20 cellular contexts compared by ENCODE assay signal in the genomic region with DNA sequence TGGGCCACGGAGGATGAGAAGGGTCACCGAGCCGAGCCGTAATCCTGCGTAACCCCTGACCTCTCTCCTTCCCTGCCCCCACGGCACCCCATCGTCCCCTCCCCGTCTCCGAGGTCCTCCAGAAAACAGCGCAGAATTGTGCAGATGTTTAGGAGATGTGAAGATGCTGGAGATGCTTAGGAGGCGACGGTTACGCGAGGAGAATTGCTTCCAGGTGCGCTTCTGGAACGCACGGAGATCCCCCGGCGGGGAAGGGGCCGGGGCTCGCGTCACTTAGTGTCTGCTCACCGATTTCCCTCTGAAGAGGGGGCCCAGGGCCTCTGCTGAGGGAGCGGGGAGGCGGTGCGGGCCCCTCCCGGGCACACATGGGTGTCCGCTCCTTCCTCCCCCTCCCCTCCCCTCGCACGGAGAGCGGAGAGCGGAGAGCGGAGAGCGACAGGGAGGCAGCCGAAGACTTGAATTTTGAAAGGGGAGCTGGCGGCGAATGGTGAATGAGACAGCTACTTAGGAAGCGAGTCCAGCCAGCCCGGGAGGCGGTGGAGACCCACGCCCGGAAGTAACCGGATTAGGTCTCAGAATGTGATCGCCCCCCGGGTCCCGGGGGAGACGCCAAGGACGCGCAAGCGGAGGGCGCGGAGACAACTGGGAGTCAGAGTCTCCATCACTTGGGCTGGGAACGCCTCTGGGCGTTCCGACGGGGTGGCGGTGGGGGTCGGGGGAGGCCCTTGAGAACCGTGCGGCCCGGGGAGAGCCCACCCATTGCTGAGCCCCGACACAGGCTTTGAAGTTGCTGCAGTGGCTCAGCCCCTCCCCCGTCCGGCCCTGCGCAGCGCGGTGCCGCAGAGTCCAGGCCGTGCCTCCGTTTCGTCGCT. TPM values are rescaled to one million over a fixed set of nuclear protein-coding genes. Genes with fewer than 3 reads are reported as not detected.
DNase-seq lines count a peak whose midpoint lies in the region; ATAC-seq and TF ChIP-seq lines count a peak whose summit lies in the region.
"Had no signal": no experiment of that assay in that cellular context is flagged by ENCODE, and none has a peak within 500 bp of the region (broad histone marks: within the 10 kb centered on the region; RNA-seq: fewer than 3 reads in every experiment).

No MANE protein-coding gene starts in this region.

- POLR2A ChIA-PET in HEK293T (lab: Yijun Ruan, JAX) = no interaction called here

- peak; percentile 38 for DNase-seq in activated T-cell treated with anti-CD3 and anti-CD28 coated beads, Interleukin-2, amount 50 U/mL, for 24 hours
- no peak for DNase-seq in activated T-cell treated with anti-CD3 and anti-CD28 coated beads, Interleukin-2, amount 50 U/mL, for 1 hour
- DNase-seq in lower lobe of right lung (peak; percentile 25), islet precursor cell (no peak), HEK293T (ENCODE audit: extremely low spot score) (no peak), UCSD-AML1 (lab: John Stamatoyannopoulos, UW; ENCODE audit: unreplicated experiment) (no peak)
- no peak for DNase-seq in stimulated activated naive B cell treated with anti-CD40 and anti-IgM and Interleukin-4, amounts not matched to agents 10 μg/mL and 1 μg/mL and 100 μg/mL, for 72 hours
- DNase-seq: ACHN; activated CD4-positive, alpha-beta T cell treated with anti-CD3 and anti-CD28 coated beads for 48 hours; activated T-cell treated with anti-CD3 and anti-CD28 coated beads, Interleukin-2, amount 50 U/mL, for 4 hours; CD4-positive, alpha-beta memory T cell; GDM1; NCI-H2029 treated with DMSO at 0.1 percent for 48 hours; T-helper 2 cell had no signal

- CTCF ChIA-PET in HEK293T (lab: Yijun Ruan, JAX) = no interaction called here

- no peaks in the 10 kb centered on the region for H3K36me3 Mint-ChIP-seq in activated T-cell treated with anti-CD3 and anti-CD28 coated beads, Interleukin-2, amount 50 U/mL, for 24 hours (ENCODE audit: low read depth)
- H3K36me3 Mint-ChIP-seq in brain = no peaks in the 10 kb centered on the region
- peaks cover 2 to 9% of the 10 kb centered on the region in 2 donors for H3K36me3 Mint-ChIP-seq in stimulated activated naive B cell treated with anti-CD40 and anti-IgM and Interleukin-4, amounts not matched to agents 10 μg/mL and 1 μg/mL and 100 μg/mL, for 72 hours
- H3K36me3 Mint-ChIP-seq: CD4-positive, alpha-beta memory T cell had no signal

- no peak overlapping the region for H3K4me3 Mint-ChIP-seq in activated T-cell treated with anti-CD3 and anti-CD28 coated beads, Interleukin-2, amount 50 U/mL, for 24 hours
- peak overlapping the region; percentile 59 to 81 (median 70) for H3K4me3 Mint-ChIP-seq in brain
- peak overlapping the region; percentile 43 to 63 for H3K4me3 Mint-ChIP-seq in stimulated activated naive B cell treated with anti-CD40 and anti-IgM and Interleukin-4, amounts not matched to agents 10 μg/mL and 1 μg/mL and 100 μg/mL, for 72 hours
- H3K4me3 Mint-ChIP-seq: activated T-cell treated with anti-CD3 and anti-CD28 coated beads, Interleukin-2, amount 50 U/mL, for 4 hours; CD4-positive, alpha-beta memory T cell had no signal

- H3K27me3 Mint-ChIP-seq in activated T-cell treated with anti-CD3 and anti-CD28 coated beads, Interleukin-2, amount 50 U/mL, for 24 hours = peaks cover 84% of the 10 kb centered on the region
- peaks cover 98% of the 10 kb centered on the region for H3K27me3 Mint-ChIP-seq in brain
- H3K27me3 Mint-ChIP-seq in stimulated activated naive B cell treated with anti-CD40 and anti-IgM and Interleukin-4, amounts not matched to agents 10 μg/mL and 1 μg/mL and 100 μg/mL, for 72 hours = peaks cover 60 to 87% of the 10 kb centered on the region in 2 donors

- no peaks in the 10 kb centered on the region for H3K36me3 ChIP-seq in lower lobe of right lung
- H3K36me3 ChIP-seq: cardiac muscle cell, thoracic aorta had no signal

- no peak for ATAC-seq in lower lobe of right lung
- ATAC-seq in stimulated activated naive B cell treated with anti-CD40 and anti-IgM and Interleukin-4, amounts not matched to agents 10 μg/mL and 1 μg/mL and 100 μg/mL, for 72 hours (replicated peaks) = no peak

- intact Hi-C loops in lower lobe of right lung (cut with DNase I) = no loop called here

- no peaks in the 10 kb centered on the region for H3K9me3 Mint-ChIP-seq in activated T-cell treated with anti-CD3 and anti-CD28 coated beads, Interleukin-2, amount 50 U/mL, for 24 hours
- peaks cover 0 to 6% (median 0%) of the 10 kb centered on the region in 5 experiments for H3K9me3 Mint-ChIP-seq in brain
- H3K9me3 Mint-ChIP-seq in stimulated activated naive B cell treated with anti-CD40 and anti-IgM and Interleukin-4, amounts not matched to agents 10 μg/mL and 1 μg/mL and 100 μg/mL, for 72 hours = no peaks in the 10 kb centered on the region
- H3K9me3 Mint-ChIP-seq: activated T-cell treated with anti-CD3 and anti-CD28 coated beads, Interleukin-2, amount 50 U/mL, for 4 hours; CD4-positive, alpha-beta memory T cell had no signal

- no peaks in the 10 kb centered on the region for H3K9me3 ChIP-seq in lower lobe of right lung
- H3K9me3 ChIP-seq: thoracic aorta had no signal

- H3K27ac Mint-ChIP-seq in activated T-cell treated with anti-CD3 and anti-CD28 coated beads, Interleukin-2, amount 50 U/mL, for 24 hours = peak overlapping the region; percentile 69
- H3K27ac Mint-ChIP-seq in brain = no peak overlapping the region
- peak overlapping the region; percentile 71 for H3K27ac Mint-ChIP-seq in stimulated activated naive B cell treated with anti-CD40 and anti-IgM and Interleukin-4, amounts not matched to agents 10 μg/mL and 1 μg/mL and 100 μg/mL, for 72 hours
- H3K27ac Mint-ChIP-seq: CD4-positive, alpha-beta memory T cell had no signal

- H3K27me3 ChIP-seq in lower lobe of right lung (ENCODE audit: low read depth) = peaks cover 89% of the 10 kb centered on the region

- peaks cover 20% of the 10 kb centered on the region for H3K4me1 ChIP-seq in lower lobe of right lung

- no peak overlapping the region for H3K27ac ChIP-seq in lower lobe of right lung
- H3K27ac ChIP-seq: cardiac muscle cell, thoracic aorta had no signal

- peaks cover 6% of the 10 kb centered on the region for H3K4me1 Mint-ChIP-seq in activated T-cell treated with anti-CD3 and anti-CD28 coated beads, Interleukin-2, amount 50 U/mL, for 24 hours (ENCODE audit: low read depth)
- H3K4me1 Mint-ChIP-seq in brain = peaks cover 28% of the 10 kb centered on the region
- peaks cover 23 to 35% of the 10 kb centered on the region in 2 donors for H3K4me1 Mint-ChIP-seq in stimulated activated naive B cell treated with anti-CD40 and anti-IgM and Interleukin-4, amounts not matched to agents 10 μg/mL and 1 μg/mL and 100 μg/mL, for 72 hours

- no peak overlapping the region for H3K4me3 ChIP-seq in lower lobe of right lung
- H3K4me3 ChIP-seq: cardiac muscle cell, thoracic aorta had no signal

- TF ChIP-seq CTCF in brain (conservative IDR thresholded peaks at IDR 0.05) = no peak
- TF ChIP-seq CTCF in lower lobe of right lung (IDR thresholded peaks at IDR 0.05) = no peak

TF ChIP-seq in HEK293T, 16 proteins besides CTCF, POLR2A, EP300 and RAD21:
- TF ChIP-seq CTBP1 (IDR thresholded peaks at IDR 0.05; ENCODE audit: borderline replicate concordance) (no peak), FOXA1 (IDR thresholded peaks at IDR 0.05) (no peak), HDGF (IDR thresholded peaks at IDR 0.05; ENCODE audit: borderline replicate concordance) (no peak), ZNF384 (IDR thresholded peaks at IDR 0.05) (no peak), SUZ12 (IDR thresholded peaks at IDR 0.05) (no peak), FOXK2 (IDR thresholded peaks at IDR 0.05) (no peak), L3MBTL2 (conservative IDR thresholded peaks at IDR 0.05) (no peak), FOXM1 (IDR thresholded peaks at IDR 0.05; ENCODE audit: borderline replicate concordance) (no peak), NFRKB (IDR thresholded peaks at IDR 0.05) (no peak), TARDBP (IDR thresholded peaks at IDR 0.05) (no peak)
- TF ChIP-seq, protein P1, sequence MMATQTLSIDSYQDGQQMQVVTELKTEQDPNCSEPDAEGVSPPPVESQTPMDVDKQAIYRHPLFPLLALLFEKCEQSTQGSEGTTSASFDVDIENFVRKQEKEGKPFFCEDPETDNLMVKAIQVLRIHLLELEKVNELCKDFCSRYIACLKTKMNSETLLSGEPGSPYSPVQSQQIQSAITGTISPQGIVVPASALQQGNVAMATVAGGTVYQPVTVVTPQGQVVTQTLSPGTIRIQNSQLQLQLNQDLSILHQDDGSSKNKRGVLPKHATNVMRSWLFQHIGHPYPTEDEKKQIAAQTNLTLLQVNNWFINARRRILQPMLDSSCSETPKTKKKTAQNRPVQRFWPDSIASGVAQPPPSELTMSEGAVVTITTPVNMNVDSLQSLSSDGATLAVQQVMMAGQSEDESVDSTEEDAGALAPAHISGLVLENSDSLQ (IDR thresholded peaks at IDR 0.05) = no peak

RNA-seq across cellular contexts. Expression of gene EN2, which starts 8.7 kb away (rescaled TPM):
- 0.19 TPM for polyA plus RNA-seq in brain (ENCODE audit: insufficient read depth, low read depth, low replicate concordance)
- total RNA-seq in lower lobe of right lung = not detected
- total RNA-seq: activated T-cell treated with anti-CD3 and anti-CD28 coated beads, Interleukin-2, amount 50 U/mL, for 4 hours; cardiac muscle cell; CD4-positive, alpha-beta memory T cell; frontal cortex; M059J; mononuclear cell had no signal
- polyA plus RNA-seq: cardiac muscle cell; CD4-positive, alpha-beta memory T cell had no signal

Comparison
In these comparisons a context has a peak if more than half of its experiments do, and no peak if none do; other contexts are left out.
1. DNase-seq: peak in activated T-cell treated with anti-CD3 and anti-CD28 coated beads, Interleukin-2, amount 50 U/mL, for 24 hours (single experiment) and lower lobe of right lung (single experiment); none in activated T-cell treated with anti-CD3 and anti-CD28 coated beads, Interleukin-2, amount 50 U/mL, for 1 hour (single experiment), stimulated activated naive B cell treated with anti-CD40 and anti-IgM and Interleukin-4, amounts not matched to agents 10 μg/mL and 1 μg/mL and 100 μg/mL, for 72 hours (single experiment), islet precursor cell (single experiment), HEK293T (single experiment) and UCSD-AML1 (single experiment).
2. H3K27ac Mint-ChIP-seq: peak in activated T-cell treated with anti-CD3 and anti-CD28 coated beads, Interleukin-2, amount 50 U/mL, for 24 hours (single experiment) and stimulated activated naive B cell treated with anti-CD40 and anti-IgM and Interleukin-4, amounts not matched to agents 10 μg/mL and 1 μg/mL and 100 μg/mL, for 72 hours (single experiment); none in brain (0 of 5).